In genomic region chr1:61208815-61209214, GRCh38 we compare ENCODE assay signal across 1 cellular context.
TF ChIP-seq lines count a peak whose summit lies in the region.

No MANE protein-coding gene starts in this region.

TF ChIP-seq in WTC11, 78 proteins besides CTCF, POLR2A, EP300 and RAD21 (continued from another document):
- TF ChIP-seq USF2 (CRISPR knock-in tag; IDR thresholded peaks at IDR 0.05) (no peak), PRDM15 (CRISPR knock-in tag; IDR thresholded peaks at IDR 0.05) (no peak)
